1 cellular context compared by ENCODE assay signal in genomic region chr14:101681795-101682194, GRCh38.
A peak's percentile ranks its signal among the peaks of the same experiment; 100 is the strongest.
TF ChIP-seq lines count a peak whose summit lies in the region.

No MANE protein-coding gene starts in this region.

TF ChIP-seq in K562, 482 proteins besides CTCF, POLR2A, EP300 and RAD21 (continued from another document):
- TF ChIP-seq PTRF (tag; IDR thresholded peaks at IDR 0.05) = peak; percentile 49; the same call in 1 of the 2 replicates
- no peak for TF ChIP-seq ZFP91 (CRISPR knock-in tag; IDR thresholded peaks at IDR 0.05)
- peak; percentile 43; the same call in 1 of the 2 replicates for TF ChIP-seq CXXC5 (CRISPR knock-in tag; IDR thresholded peaks at IDR 0.05)
- TF ChIP-seq FOXA1 (IDR thresholded peaks at IDR 0.05; ENCODE audit: borderline replicate concordance) = no peak
- TF ChIP-seq ZNF592 (IDR thresholded peaks at IDR 0.05) = peak; percentile 82
- no peak for TF ChIP-seq NR2C1 (IDR thresholded peaks at IDR 0.05)
- TF ChIP-seq NR2C1 (tag; IDR thresholded peaks at IDR 0.05) = 0 out of 2 replicates have a peak, but pooled peaks have one; percentile 18
- no peak for TF ChIP-seq ZBED1 (IDR thresholded peaks at IDR 0.05)
- no peak for TF ChIP-seq PATZ1 (CRISPR knock-in tag; IDR thresholded peaks at IDR 0.05; ENCODE audit: borderline replicate concordance)
- no peak for TF ChIP-seq CHAMP1 (IDR thresholded peaks at IDR 0.05)
- no peak for TF ChIP-seq RBM34 (IDR thresholded peaks at IDR 0.05; ENCODE audit: borderline replicate concordance, insufficient read depth, low read length)
- no peak for TF ChIP-seq KLF10 (CRISPR knock-in tag; IDR thresholded peaks at IDR 0.05)
- no peak for TF ChIP-seq CBFB (CRISPR knock-in tag; IDR thresholded peaks at IDR 0.05)
- no peak for TF ChIP-seq ZNF384 (IDR thresholded peaks at IDR 0.05; ENCODE audit: low read depth, low read length)
- TF ChIP-seq ZNF263 (CRISPR knock-in tag; IDR thresholded peaks at IDR 0.05; ENCODE audit: borderline replicate concordance) = no peak
- no peak for TF ChIP-seq TAF7 (tag; IDR thresholded peaks at IDR 0.05)
- no peak for TF ChIP-seq ID3 (CRISPR knock-in tag; IDR thresholded peaks at IDR 0.05)
- TF ChIP-seq ID3 (tag; IDR thresholded peaks at IDR 0.05) = 0 out of 2 replicates have a peak, but pooled peaks have one; percentile 37
- TF ChIP-seq ZNF740 (CRISPR knock-in tag; IDR thresholded peaks at IDR 0.05) = no peak
- TF ChIP-seq ZNF740 (tag; IDR thresholded peaks at IDR 0.05) = peak in 1 of 2 experiments; percentile 26; a peak in 1 of 4 replicates
TF ChIP-seq in K562: peak in this region for 8.
